In genomic region chr11:69094111-69094914, GRCh38 we compare ENCODE assay signal across 18 cellular contexts. TPM values are rescaled to one million over a fixed set of nuclear protein-coding genes. Genes with fewer than 3 reads are reported as not detected.
DNase-seq lines count a peak whose midpoint lies in the region; ATAC-seq and TF ChIP-seq lines count a peak whose summit lies in the region.
"Had no signal": no experiment of that assay in that cellular context is flagged by ENCODE, and none has a peak within 500 bp of the region (broad histone marks: within the 10 kb centered on the region; RNA-seq: fewer than 3 reads in every experiment).

No MANE protein-coding gene starts in this region.

- H3K27me3 ChIP-seq in left lung = no peaks in the 10 kb centered on the region
- H3K27me3 ChIP-seq in aorta (ENCODE audit: control insufficient read depth in 1 of 2, insufficient read depth in 2 of 2, low read length in 1 of 2) = no peaks in the 10 kb centered on the region
- H3K27me3 ChIP-seq in colonic mucosa = no peaks in the 10 kb centered on the region
- H3K27me3 ChIP-seq in CD8-positive, alpha-beta memory T cell (ENCODE audit: insufficient read depth, low read length, poor library complexity, severe bottlenecking) = no peaks in the 10 kb centered on the region
- H3K27me3 ChIP-seq: pancreas had no signal

- DNase-seq in stimulated activated naive CD8-positive, alpha-beta T cell treated with anti-CD3 and anti-CD28 coated beads, Interleukin-15, amount 100 ng/mL, for 72 hours = no peak
- DNase-seq in stimulated activated naive CD8-positive, alpha-beta T cell treated with anti-CD3 and anti-CD28 coated beads, Interleukin-15, Interleukin-2, amounts not matched to agents 100 U/mL and 50 U/mL, for 24 hours = no peak
- DNase-seq in RWPE1 (ENCODE audit: low spot score) (no peak), left lung (peak in 1 of 2 donors; percentile 6), aorta (no peak), colonic mucosa (no peak), ureter (ENCODE audit: low spot score) (no peak)
- DNase-seq in CD8-positive, alpha-beta memory T cell = no peak
- DNase-seq: activated CD4-positive, alpha-beta T cell treated with anti-CD3 and anti-CD28 coated beads, Interleukin-2, amount 10 ng/mL, durations not matched to agents 24 days and 14 days; activated gamma-delta T cell treated with Interleukin-2 at 50 U/mL for 16 hours; GF-D8; H9; KG1; left cardiac atrium; NCI-H345; small intestine; stimulated activated CD4-positive, alpha-beta T cell treated with anti-CD3 and anti-CD28 coated beads, Interleukin-4, amount 100 ng/mL, for 24 hours had no signal

- WGBS in aorta, 2 donors = 56 to 64% methylated on average over 15 to 16 of the region's 16 CpGs

- H3K4me1 ChIP-seq in left lung (no peaks in the 10 kb centered on the region), aorta (ENCODE audit: control insufficient read depth in 1 of 2, insufficient read depth in 2 of 2, low read length in 2 of 2) (no peaks in the 10 kb centered on the region), colonic mucosa (no peaks in the 10 kb centered on the region)
- H3K4me1 ChIP-seq in CD8-positive, alpha-beta memory T cell (ENCODE audit: insufficient read depth, low read length) = no peaks in the 10 kb centered on the region
- H3K4me1 ChIP-seq: pancreas had no signal

- peak; percentile 18 for ATAC-seq in stimulated activated naive CD8-positive, alpha-beta T cell treated with anti-CD3 and anti-CD28 coated beads, Interleukin-15, amount 100 ng/mL, for 72 hours
- ATAC-seq in stimulated activated naive CD8-positive, alpha-beta T cell treated with anti-CD3 and anti-CD28 coated beads, Interleukin-15, Interleukin-2, amounts not matched to agents 100 U/mL and 50 U/mL, for 24 hours = no peak
- ATAC-seq in left lung (peak; percentile 18), aorta (ENCODE audit: low FRiP score) (peak; percentile 26)

- peaks cover 5% of the 10 kb centered on the region for H3K4me1 Mint-ChIP-seq in stimulated activated naive CD8-positive, alpha-beta T cell treated with anti-CD3 and anti-CD28 coated beads, Interleukin-15, amount 100 ng/mL, for 72 hours
- no peaks in the 10 kb centered on the region for H3K4me1 Mint-ChIP-seq in CD8-positive, alpha-beta memory T cell
- H3K4me1 Mint-ChIP-seq: activated CD4-positive, alpha-beta T cell treated with anti-CD3 and anti-CD28 coated beads, Interleukin-2, amount 10 ng/mL, durations not matched to agents 24 days and 14 days had no signal

- POLR2A ChIA-PET in RWPE1 (lab: Yijun Ruan, JAX; ENCODE audit: low non-redundant PET) = no interaction called here
- POLR2A ChIA-PET in CD8-positive, alpha-beta memory T cell (lab: Charles Lee) = no interaction called here

- intact Hi-C loops in left lung (cut with DNase I) (no loop called here), aorta (cut with DNase I) (no loop called here), colonic mucosa (cut with DNase I) (no loop called here)

- H3K9me3 Mint-ChIP-seq in stimulated activated naive CD8-positive, alpha-beta T cell treated with anti-CD3 and anti-CD28 coated beads, Interleukin-15, amount 100 ng/mL, for 72 hours = no peaks in the 10 kb centered on the region
- no peaks in the 10 kb centered on the region for H3K9me3 Mint-ChIP-seq in CD8-positive, alpha-beta memory T cell
- H3K9me3 Mint-ChIP-seq: activated CD4-positive, alpha-beta T cell treated with anti-CD3 and anti-CD28 coated beads, Interleukin-2, amount 10 ng/mL, durations not matched to agents 24 days and 14 days; H9 had no signal

- H3K9ac ChIP-seq in colonic mucosa (ENCODE audit: low read depth in 2 of 2, low read length in 2 of 2) = no peak overlapping the region

- TF ChIP-seq CTCF in RWPE1 (conservative IDR thresholded peaks at IDR 0.05; ENCODE audit: low read depth) (no peak), left lung (IDR thresholded peaks at IDR 0.05) (no peak), colonic mucosa (IDR thresholded peaks at IDR 0.05) (no peak)

- CTCF ChIA-PET in RWPE1 (lab: Yijun Ruan, JAX) = no interaction called here
- CTCF ChIA-PET in CD8-positive, alpha-beta memory T cell (lab: Charles Lee) = no interaction called here

- H3K9me3 ChIP-seq in left lung (no peaks in the 10 kb centered on the region), aorta (ENCODE audit: control insufficient read depth, low read length) (no peaks in the 10 kb centered on the region), colonic mucosa (no peaks in the 10 kb centered on the region)
- H3K9me3 ChIP-seq in CD8-positive, alpha-beta memory T cell (ENCODE audit: low read length) = no peaks in the 10 kb centered on the region
- H3K9me3 ChIP-seq: pancreas had no signal

- H3K36me3 Mint-ChIP-seq in CD8-positive, alpha-beta memory T cell = peaks cover 0 to 17% (median 8%) of the 10 kb centered on the region in 3 donors

- no peak overlapping the region for H3K4me3 ChIP-seq in left lung
- no peak overlapping the region for H3K4me3 ChIP-seq in aorta (ENCODE audit: low read length in 2 of 2)
- no peak overlapping the region for H3K4me3 ChIP-seq in colonic mucosa
- no peak overlapping the region for H3K4me3 ChIP-seq in CD8-positive, alpha-beta memory T cell (ENCODE audit: low read length)
- H3K4me3 ChIP-seq: pancreas had no signal

- H3K27me3 Mint-ChIP-seq in stimulated activated naive CD8-positive, alpha-beta T cell treated with anti-CD3 and anti-CD28 coated beads, Interleukin-15, amount 100 ng/mL, for 72 hours = peaks cover 2% of the 10 kb centered on the region
- H3K27me3 Mint-ChIP-seq in CD8-positive, alpha-beta memory T cell = no peaks in the 10 kb centered on the region
- H3K27me3 Mint-ChIP-seq: activated CD4-positive, alpha-beta T cell treated with anti-CD3 and anti-CD28 coated beads, Interleukin-2, amount 10 ng/mL, durations not matched to agents 24 days and 14 days had no signal

- no peak overlapping the region for H3K27ac Mint-ChIP-seq in stimulated activated naive CD8-positive, alpha-beta T cell treated with anti-CD3 and anti-CD28 coated beads, Interleukin-15, amount 100 ng/mL, for 72 hours
- no peak overlapping the region for H3K27ac Mint-ChIP-seq in CD8-positive, alpha-beta memory T cell
- H3K27ac Mint-ChIP-seq: activated CD4-positive, alpha-beta T cell treated with anti-CD3 and anti-CD28 coated beads, Interleukin-2, amount 10 ng/mL, durations not matched to agents 24 days and 14 days had no signal

- H3K36me3 ChIP-seq in left lung (peaks cover 0 to 36% of the 10 kb centered on the region in 2 donors), aorta (ENCODE audit: control insufficient read depth in 1 of 2, insufficient read depth in 2 of 2, low read length in 1 of 2) (no peaks in the 10 kb centered on the region), colonic mucosa (no peaks in the 10 kb centered on the region)
- no peaks in the 10 kb centered on the region for H3K36me3 ChIP-seq in CD8-positive, alpha-beta memory T cell (ENCODE audit: insufficient read depth, low read length)
- H3K36me3 ChIP-seq: pancreas had no signal

- no peak overlapping the region for H3K4me3 Mint-ChIP-seq in stimulated activated naive CD8-positive, alpha-beta T cell treated with anti-CD3 and anti-CD28 coated beads, Interleukin-15, amount 100 ng/mL, for 72 hours
- H3K4me3 Mint-ChIP-seq in CD8-positive, alpha-beta memory T cell = no peak overlapping the region
- H3K4me3 Mint-ChIP-seq: activated CD4-positive, alpha-beta T cell treated with anti-CD3 and anti-CD28 coated beads, Interleukin-2, amount 10 ng/mL, durations not matched to agents 24 days and 14 days; H9 had no signal

- peak overlapping the region; percentile 11; the same call in 1 of the 2 replicates for H3K27ac ChIP-seq in RWPE1
- H3K27ac ChIP-seq in left lung = no peak overlapping the region
- H3K27ac ChIP-seq in aorta (ENCODE audit: low read depth in 1 of 2, low read length in 2 of 2) = no peak overlapping the region
- no peak overlapping the region for H3K27ac ChIP-seq in colonic mucosa
- H3K27ac ChIP-seq in CD8-positive, alpha-beta memory T cell (ENCODE audit: low read depth, low read length) = no peak overlapping the region
- H3K27ac ChIP-seq: pancreas had no signal

RNA-seq across cellular contexts. Expression of gene TPCN2, which starts 45.6 kb away (rescaled TPM):
- total RNA-seq in left lung = 10 to 100 TPM; 14.7 to 22.0 TPM
- 10 to 100 TPM; 25.8 to 27.9 TPM for total RNA-seq in aorta
- polyA plus RNA-seq in aorta = 10 to 100 TPM in 1 of 2 donors, 1 to 10 TPM in 1; 1.5 to 20.8 TPM
- total RNA-seq in colonic mucosa = 10 to 100 TPM; 14.5 to 21.1 TPM
- total RNA-seq in CD8-positive, alpha-beta memory T cell = 10 to 100 TPM; 12.3 to 12.9 TPM
- 4.0 TPM for polyA plus RNA-seq in CD8-positive, alpha-beta memory T cell
- total RNA-seq in ureter = 27.9 TPM
